Comparison of ENCODE assay signal across 8 cellular contexts in genomic region chr4:41880840-41881831, GRCh38. TPM values are rescaled to one million over a fixed set of nuclear protein-coding genes. Genes with fewer than 3 reads are reported as not detected.
A peak's percentile ranks its signal among the peaks of the same experiment; 100 is the strongest.
DNase-seq lines count a peak whose midpoint lies in the region; ATAC-seq, FAIRE-seq and TF ChIP-seq lines count a peak whose summit lies in the region.

No MANE protein-coding gene starts in this region.

- H3K36me3 ChIP-seq in colonic mucosa: no peaks in the 10 kb centered on the region
- no peaks in the 10 kb centered on the region for H3K36me3 ChIP-seq in muscle layer of duodenum (ENCODE audit: control insufficient read depth in 1 of 2, insufficient read depth in 2 of 2, low read length in 2 of 2)
- no peaks in the 10 kb centered on the region for H3K36me3 ChIP-seq in aorta (ENCODE audit: control insufficient read depth in 1 of 2, insufficient read depth in 2 of 2, low read length in 1 of 2)
- no peaks in the 10 kb centered on the region for H3K36me3 ChIP-seq in small intestine (ENCODE audit: control insufficient read depth in 2 of 2, insufficient read depth in 2 of 2, low read length in 2 of 2)

- no peak for ATAC-seq in stimulated activated naive CD8-positive, alpha-beta T cell treated with anti-CD3 and anti-CD28 coated beads, Interleukin-15, Interleukin-2, amounts not matched to agents 100 U/mL and 50 U/mL, for 24 hours
- no peak for ATAC-seq in aorta (ENCODE audit: low FRiP score)
- ATAC-seq in HG03108 (IDR thresholded peaks at IDR 0.05; ENCODE audit: unreplicated experiment): no peak

- 1 to 2% methylated on average over 69 to 79 of the region's 79 CpGs for WGBS in aorta, 2 donors
- 3 to 9% (median 6%) methylated on average over 55 to 79 of the region's 79 CpGs for WGBS in small intestine, 3 donors

- TF ChIP-seq CTCF in colonic mucosa (IDR thresholded peaks at IDR 0.05): no peak

- intact Hi-C loops in colonic mucosa (cut with DNase I) (no loop called here), aorta (cut with DNase I) (loop anchor here in 1 of 2 donors (5.0 kb wide), 1 partner anchor 189 kb away; no protein-coding TSS in a partner anchor)

- H3K4me3 ChIP-seq in colonic mucosa (peak overlapping the region; percentile 14), muscle layer of duodenum (ENCODE audit: low read depth in 1 of 2, low read length in 2 of 2) (peak overlapping the region; percentile 13 to 72), aorta (ENCODE audit: low read length in 2 of 2) (peak overlapping the region; percentile 12 to 56), small intestine (ENCODE audit: low read depth in 1 of 2, low read length in 2 of 2) (peak overlapping the region in 1 of 2 donors; percentile 12)

- H3K9me3 ChIP-seq in colonic mucosa (no peaks in the 10 kb centered on the region), muscle layer of duodenum (ENCODE audit: control insufficient read depth in 1 of 2, low read length in 2 of 2) (no peaks in the 10 kb centered on the region), aorta (ENCODE audit: control insufficient read depth, low read length) (no peaks in the 10 kb centered on the region), small intestine (ENCODE audit: control insufficient read depth, low read depth) (no peaks in the 10 kb centered on the region)

- H3K4me3 Mint-ChIP-seq in stimulated activated naive CD8-positive, alpha-beta T cell treated with anti-CD3 and anti-CD28 coated beads, Interleukin-15, Interleukin-2, amounts not matched to agents 100 ng/mL and 50 ng/mL, for 24 hours: peak overlapping the region; percentile 58

- no peak for DNase-seq in stimulated activated naive CD8-positive, alpha-beta T cell treated with anti-CD3 and anti-CD28 coated beads, Interleukin-15, Interleukin-2, amounts not matched to agents 100 U/mL and 50 U/mL, for 24 hours
- DNase-seq in colonic mucosa: no peak
- no peak for DNase-seq in aorta
- no peak for DNase-seq in small intestine
- no peak for DNase-seq in GDM1 (lab: John Stamatoyannopoulos, UW)

- H3K27ac ChIP-seq in colonic mucosa (no peak overlapping the region), muscle layer of duodenum (ENCODE audit: low read length) (no peak overlapping the region), aorta (ENCODE audit: low read depth in 1 of 2, low read length in 2 of 2) (no peak overlapping the region), small intestine (ENCODE audit: low read depth in 1 of 2, low read length in 1 of 2) (no peak overlapping the region)

- H3K4me1 ChIP-seq in colonic mucosa: no peaks in the 10 kb centered on the region
- H3K4me1 ChIP-seq in muscle layer of duodenum (ENCODE audit: control insufficient read depth in 1 of 2, insufficient read depth in 2 of 2, low read length in 2 of 2): peaks cover 0 to 23% of the 10 kb centered on the region in 2 donors
- H3K4me1 ChIP-seq in aorta (ENCODE audit: control insufficient read depth in 1 of 2, insufficient read depth in 2 of 2, low read length in 2 of 2): no peaks in the 10 kb centered on the region
- H3K4me1 ChIP-seq in small intestine (ENCODE audit: control insufficient read depth in 2 of 2, insufficient read depth in 1 of 2, low read depth in 1 of 2, low read length in 1 of 2): no peaks in the 10 kb centered on the region

- H3K27me3 ChIP-seq in colonic mucosa (peaks cover 55% of the 10 kb centered on the region), muscle layer of duodenum (ENCODE audit: low read depth, low read length) (peaks cover 45% of the 10 kb centered on the region), aorta (ENCODE audit: control insufficient read depth in 1 of 2, insufficient read depth in 2 of 2, low read length in 1 of 2) (no peaks in the 10 kb centered on the region), small intestine (ENCODE audit: control insufficient read depth in 2 of 2, insufficient read depth in 2 of 2, low read length in 2 of 2) (peaks cover 21 to 48% of the 10 kb centered on the region in 2 donors)

- no peaks in the 10 kb centered on the region for H3K36me3 Mint-ChIP-seq in stimulated activated naive CD8-positive, alpha-beta T cell treated with anti-CD3 and anti-CD28 coated beads, Interleukin-15, Interleukin-2, amounts not matched to agents 100 ng/mL and 50 ng/mL, for 24 hours (ENCODE audit: low read depth)

- H3K27me3 Mint-ChIP-seq in stimulated activated naive CD8-positive, alpha-beta T cell treated with anti-CD3 and anti-CD28 coated beads, Interleukin-15, Interleukin-2, amounts not matched to agents 100 ng/mL and 50 ng/mL, for 24 hours: peaks cover 67% of the 10 kb centered on the region

- H3K4me1 Mint-ChIP-seq in stimulated activated naive CD8-positive, alpha-beta T cell treated with anti-CD3 and anti-CD28 coated beads, Interleukin-15, Interleukin-2, amounts not matched to agents 100 ng/mL and 50 ng/mL, for 24 hours (ENCODE audit: low read depth): peaks cover 13% of the 10 kb centered on the region

- peak overlapping the region; percentile 74 for H3K27ac Mint-ChIP-seq in stimulated activated naive CD8-positive, alpha-beta T cell treated with anti-CD3 and anti-CD28 coated beads, Interleukin-15, Interleukin-2, amounts not matched to agents 100 ng/mL and 50 ng/mL, for 24 hours

- H3K9ac ChIP-seq in colonic mucosa (ENCODE audit: low read depth in 2 of 2, low read length in 2 of 2): no peak overlapping the region

- FAIRE-seq in small intestine (lab: Jason Lieb, UNC): no peak

- no peaks in the 10 kb centered on the region for H3K9me3 Mint-ChIP-seq in stimulated activated naive CD8-positive, alpha-beta T cell treated with anti-CD3 and anti-CD28 coated beads, Interleukin-15, Interleukin-2, amounts not matched to agents 100 ng/mL and 50 ng/mL, for 24 hours

RNA-seq across cellular contexts. Expression of gene TMEM33, which starts 54.1 kb away (rescaled TPM):
- total RNA-seq in colonic mucosa (10 to 100 TPM; 75.4 to 93.0 TPM), aorta (10 to 100 TPM; 28.0 to 33.9 TPM)
- polyA plus RNA-seq in aorta (1 to 10 TPM; 5.5 to 6.1 TPM), small intestine (10 to 100 TPM in 1 of 3 donors, 1 to 10 TPM in 2; 6.2 to 22.1 (median 6.7) TPM)
